2 cellular contexts compared by ENCODE assay signal in genomic region chr11:62324738-62325556, GRCh38.
TF ChIP-seq lines count a peak whose summit lies in the region.

No MANE protein-coding gene starts in this region.

TF ChIP-seq in GM12891, 5 proteins besides CTCF, POLR2A, EP300 and RAD21:
- TF ChIP-seq PAX5 (IDR thresholded peaks at IDR 0.05; ENCODE audit: insufficient read depth, low read length, severe bottlenecking) (no peak), TAF1 (IDR thresholded peaks at IDR 0.05; ENCODE audit: low read depth, low read length) (no peak), POU2F2 (IDR thresholded peaks at IDR 0.05; ENCODE audit: low read depth, low read length) (no peak; the same call in 1 of the 2 replicates), POLR2AphosphoS5 (IDR thresholded peaks at IDR 0.05; ENCODE audit: low read depth, low read length) (no peak), SPI1 (IDR thresholded peaks at IDR 0.05; ENCODE audit: low read depth, low read length) (no peak)

TF ChIP-seq in H1, 55 proteins besides CTCF, POLR2A, EP300 and RAD21:
- TF ChIP-seq POU5F1 (IDR thresholded peaks at IDR 0.05; ENCODE audit: low read depth, low read length) (no peak), E2F6 (IDR thresholded peaks at IDR 0.05) (no peak), MAFK (IDR thresholded peaks at IDR 0.05; ENCODE audit: low read depth, low read length) (no peak), CREB1 (IDR thresholded peaks at IDR 0.05) (no peak), RXRA (IDR thresholded peaks at IDR 0.05; ENCODE audit: insufficient read depth, low read depth, low read length) (no peak), JUND (IDR thresholded peaks at IDR 0.05; ENCODE audit: low read length) (no peak), NRF1 (IDR thresholded peaks at IDR 0.05; ENCODE audit: low read depth, low read length) (no peak), TAF1 (IDR thresholded peaks at IDR 0.05; ENCODE audit: low read depth, low read length) (no peak), CHD1 (IDR thresholded peaks at IDR 0.05; ENCODE audit: low read depth, low read length) (no peak), USF2 (IDR thresholded peaks at IDR 0.05; ENCODE audit: low read length) (no peak), CEBPB (IDR thresholded peaks at IDR 0.05; ENCODE audit: low read depth, low read length) (peak; percentile 90), GTF2F1 (IDR thresholded peaks at IDR 0.05; ENCODE audit: borderline replicate concordance, low read depth, low read length) (no peak), CBX5 (IDR thresholded peaks at IDR 0.05; ENCODE audit: low read depth, low read length) (no peak), SIX5 (IDR thresholded peaks at IDR 0.05; ENCODE audit: low read depth, low read length) (no peak), SP2 (IDR thresholded peaks at IDR 0.05; ENCODE audit: low read length) (no peak), SIN3A (conservative IDR thresholded peaks at IDR 0.05 in 1 of 2, IDR thresholded peaks at IDR 0.05 in 1 of 2; ENCODE audit: low read depth in 1 of 2, low read length in 2 of 2) (0 out of 4 replicates have a peak, but pooled peaks of 1 of the 2 experiments have one; percentile 56), YY1 (IDR thresholded peaks at IDR 0.05; ENCODE audit: low read depth, low read length) (peak; percentile 43; the same call in 1 of the 2 replicates), ASH2L (IDR thresholded peaks at IDR 0.05; ENCODE audit: low read length) (no peak), KDM5A (IDR thresholded peaks at IDR 0.05; ENCODE audit: low read length) (no peak; the same call in 1 of the 2 replicates), SAP30 (IDR thresholded peaks at IDR 0.05; ENCODE audit: insufficient read depth, insufficient replicate concordance, low read length) (no peak), EGR1 (IDR thresholded peaks at IDR 0.05; ENCODE audit: borderline replicate concordance, low read depth, low read length) (no peak; the same call in 1 of the 2 replicates), MAX (IDR thresholded peaks at IDR 0.05) (0 out of 2 replicates have a peak, but pooled peaks have one; percentile 12)
